In the genomic region with DNA sequence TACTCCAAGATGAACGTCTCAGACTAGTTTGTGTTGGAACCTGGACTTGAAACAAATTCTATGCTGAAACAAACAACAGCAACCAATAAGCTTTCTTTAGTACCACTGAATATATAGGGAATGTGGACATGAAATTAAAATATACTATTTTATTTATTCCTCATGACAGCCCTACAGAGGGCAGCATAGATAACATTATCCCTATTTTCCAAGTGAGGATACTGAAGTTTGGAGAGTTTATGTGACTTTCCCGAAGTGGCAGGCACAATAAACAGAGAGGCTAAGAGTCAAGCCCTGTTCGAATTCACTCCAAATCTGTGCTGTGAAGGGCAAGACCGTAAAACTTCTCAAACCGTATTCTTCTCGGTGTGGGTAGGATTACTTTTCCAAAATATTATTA, we compare ENCODE assay signal across 12 cellular contexts.
A peak's percentile ranks its signal among the peaks of the same experiment; 100 is the strongest.
DNase-seq lines count a peak whose midpoint lies in the region; ATAC-seq and TF ChIP-seq lines count a peak whose summit lies in the region.
"Had no signal": no experiment of that assay in that cellular context is flagged by ENCODE, and none has a peak within 500 bp of the region (broad histone marks: within the 10 kb centered on the region; RNA-seq: fewer than 3 reads in every experiment).

No MANE protein-coding gene starts in this region.

- TF ChIP-seq CTCF in choroid plexus epithelial cell (conservative IDR thresholded peaks at IDR 0.05; ENCODE audit: low read depth, low read length) (peak; percentile 55), lower lobe of right lung (IDR thresholded peaks at IDR 0.05) (peak; percentile 16)

- H3K9me3 ChIP-seq in lower lobe of right lung: no peaks in the 10 kb centered on the region
- H3K9me3 ChIP-seq: Caco-2 had no signal

- in situ Hi-C loops in ACHN (cut with HindIII; ENCODE audit: low pct_ligation_motif_present, low pct_unique_long_range_greater_than_20kb, low sequenced_read_pairs): no loop called here

- intact Hi-C loops in lower lobe of right lung (cut with DNase I): no loop called here

- H3K27me3 ChIP-seq in lower lobe of right lung (ENCODE audit: low read depth): no peaks in the 10 kb centered on the region

- peak overlapping the region; percentile 18 for H3K4me3 ChIP-seq in choroid plexus epithelial cell (ENCODE audit: low read depth, low read length)
- no peak overlapping the region for H3K4me3 ChIP-seq in lower lobe of right lung

- no peaks in the 10 kb centered on the region for H3K36me3 ChIP-seq in lower lobe of right lung

- ATAC-seq in lower lobe of right lung (no peak), GM21529 (IDR thresholded peaks at IDR 0.05; ENCODE audit: unreplicated experiment) (no peak)

- no peaks in the 10 kb centered on the region for H3K4me1 ChIP-seq in lower lobe of right lung
- H3K4me1 ChIP-seq: Caco-2, parathyroid adenoma had no signal

- no peak overlapping the region for H3K27ac ChIP-seq in lower lobe of right lung
- H3K27ac ChIP-seq: parathyroid adenoma had no signal

- DNase-seq in ACHN: peak; percentile 39
- DNase-seq in HPDE6-E6E7 (ENCODE audit: extremely low spot score): peak; percentile 0
- DNase-seq in choroid plexus epithelial cell (ENCODE audit: low read depth): peak; percentile 42
- no peak for DNase-seq in lower lobe of right lung
- DNase-seq in MV-4-11 (lab: John Stamatoyannopoulos, UW): no peak
- DNase-seq in stimulated activated CD4-positive, alpha-beta T cell treated with anti-CD3 and anti-CD28 coated beads, Interleukin-2, amount 100 ng/mL, for 48 hours: no peak
- no peak for DNase-seq in activated CD4-positive, alpha-beta T cell treated with anti-CD3 and anti-CD28 coated beads for 1 hour
- DNase-seq: activated T-cell treated with anti-CD3 and anti-CD28 coated beads, Interleukin-2, amount 50 U/mL, for 24 hours; Caco-2; NK-92 treated with Interleukin-12 subunit alpha and Interleukin-12 subunit beta, amount 100 ng/mL, for 24 hours had no signal

Comparison
In these comparisons a context has a peak if more than half of its experiments do, and no peak if none do; other contexts are left out.
1. DNase-seq: peak in ACHN (single experiment), HPDE6-E6E7 (single experiment) and choroid plexus epithelial cell (single experiment); none in lower lobe of right lung (single experiment), MV-4-11 (single experiment), stimulated activated CD4-positive, alpha-beta T cell treated with anti-CD3 and anti-CD28 coated beads, Interleukin-2, amount 100 ng/mL, for 48 hours (0 of 2) and activated CD4-positive, alpha-beta T cell treated with anti-CD3 and anti-CD28 coated beads for 1 hour (single experiment).